1 cellular context compared by ENCODE assay signal in genomic region chr21:41488080-41488479, GRCh38.
TF ChIP-seq lines count a peak whose summit lies in the region.

No MANE protein-coding gene starts in this region.

TF ChIP-seq in HepG2, 621 proteins besides CTCF, POLR2A, EP300 and RAD21:
- TF ChIP-seq CBFB (CRISPR knock-in tag; IDR thresholded peaks at IDR 0.05) (no peak), BRF2 (CRISPR knock-in tag; IDR thresholded peaks at IDR 0.05) (no peak), MZF1 (CRISPR knock-in tag; IDR thresholded peaks at IDR 0.05; ENCODE audit: borderline replicate concordance) (no peak), TARDBP (CRISPR knock-in tag; IDR thresholded peaks at IDR 0.05) (no peak), ZNF768 (CRISPR knock-in tag; IDR thresholded peaks at IDR 0.05) (peak; percentile 87)
